In the genomic region with DNA sequence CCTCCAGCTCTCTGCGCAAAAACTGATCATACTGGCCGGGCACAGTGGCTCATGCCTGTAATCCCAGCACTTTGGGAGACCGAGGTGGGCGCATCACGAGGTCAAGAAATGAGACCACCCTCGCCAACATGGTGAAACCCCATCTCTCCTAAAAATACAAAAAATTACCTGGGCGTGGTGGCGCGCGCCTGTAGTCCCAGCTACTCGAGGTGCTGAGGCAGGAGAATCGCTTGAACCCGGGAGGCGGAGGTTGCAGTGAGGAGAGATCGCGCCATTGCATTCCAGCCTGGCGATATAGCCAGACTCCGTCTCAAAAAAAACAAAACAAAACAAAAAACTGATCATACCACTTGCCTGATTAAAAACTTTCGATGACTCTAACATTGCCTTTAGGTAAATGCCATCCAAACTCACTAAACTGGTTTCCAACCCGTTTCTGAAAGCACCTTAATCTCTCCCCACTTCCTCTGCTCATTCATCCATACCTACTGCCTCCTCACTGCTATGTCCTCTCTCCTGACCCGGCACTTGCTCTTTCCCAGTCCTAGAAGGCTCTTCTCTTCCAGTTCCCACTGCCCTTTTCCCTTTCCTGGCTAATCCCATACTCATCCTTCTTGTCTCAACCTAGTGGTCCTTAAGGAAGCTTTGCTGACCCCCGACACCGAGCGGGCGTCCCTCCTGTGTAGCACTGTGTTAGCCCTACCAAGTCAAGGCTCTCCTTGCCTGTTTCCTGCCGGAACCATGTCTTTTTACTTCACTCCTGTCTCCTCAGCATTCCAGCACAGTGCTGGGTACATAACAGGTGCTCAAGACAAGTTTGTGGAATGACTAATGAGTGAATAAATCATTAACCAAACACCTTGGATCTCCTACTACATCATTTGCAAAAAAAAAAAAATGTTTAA, we compare ENCODE assay signal across 10 cellular contexts. TPM values are rescaled to one million over a fixed set of nuclear protein-coding genes. Genes with fewer than 3 reads are reported as not detected.
DNase-seq lines count a peak whose midpoint lies in the region; ATAC-seq and TF ChIP-seq lines count a peak whose summit lies in the region.
"Had no signal": no experiment of that assay in that cellular context is flagged by ENCODE, and none has a peak within 500 bp of the region (broad histone marks: within the 10 kb centered on the region; RNA-seq: fewer than 3 reads in every experiment).

No MANE protein-coding gene starts in this region.

- H3K9me3 ChIP-seq in CD4-positive, CD25-positive, alpha-beta regulatory T cell (ENCODE audit: control insufficient read depth in 2 of 2, low read length in 2 of 2) = no peaks in the 10 kb centered on the region
- H3K9me3 ChIP-seq in ascending aorta = no peaks in the 10 kb centered on the region

- H3K9me3 Mint-ChIP-seq in CD4-positive, CD25-positive, alpha-beta regulatory T cell = peaks cover 0 to 1% (median 0%) of the 10 kb centered on the region in 7 donors
- H3K9me3 Mint-ChIP-seq: naive B cell had no signal

- TF ChIP-seq CTCF in ascending aorta (IDR thresholded peaks at IDR 0.05) = no peak

- no peak overlapping the region for H3K27ac Mint-ChIP-seq in CD4-positive, CD25-positive, alpha-beta regulatory T cell

- H3K4me1 ChIP-seq in CD4-positive, CD25-positive, alpha-beta regulatory T cell (ENCODE audit: control insufficient read depth, insufficient read depth, low read length, poor library complexity, severe bottlenecking) = peaks cover 39% of the 10 kb centered on the region
- peaks cover 5 to 12% of the 10 kb centered on the region in 2 donors for H3K4me1 ChIP-seq in ascending aorta
- H3K4me1 ChIP-seq in urinary bladder (ENCODE audit: insufficient read depth) = no peaks in the 10 kb centered on the region

- intact Hi-C loops in ascending aorta (cut with DNase I) (loop anchor here (1.0 to 10.0 kb wide), 4 partner anchors 384 to 861 kb away; a partner anchor contains a TSS), left colon (cut with DNase I, micrococcal nuclease) (no loop called here)

- peak in 1 of 3 donors; percentile 2 for DNase-seq in CD4-positive, CD25-positive, alpha-beta regulatory T cell
- DNase-seq in ascending aorta (ENCODE audit: low spot score in 2 of 2) (no peak), left colon (peak; percentile 43 to 47), AML-193 (lab: John Stamatoyannopoulos, UW) (no peak), cortex of kidney (lab: John Stamatoyannopoulos, UW) (no peak)

- H3K4me3 ChIP-seq in CD4-positive, CD25-positive, alpha-beta regulatory T cell (ENCODE audit: low read depth, low read length) = peak overlapping the region; percentile 78
- H3K4me3 ChIP-seq in ascending aorta (peak overlapping the region; percentile 85 to 93), urinary bladder (ENCODE audit: low read depth, low read length) (peak overlapping the region; percentile 89)

- ATAC-seq in CD4-positive, CD25-positive, alpha-beta regulatory T cell (ENCODE audit: low read depth in 2 of 2) = no peak
- ATAC-seq in GM19455 (IDR thresholded peaks at IDR 0.05; ENCODE audit: unreplicated experiment) (peak; percentile 13), HG03442 (IDR thresholded peaks at IDR 0.05; ENCODE audit: unreplicated experiment) (peak; percentile 14), left colon (peak; percentile 62)

- peaks cover 20 to 39% (median 35%) of the 10 kb centered on the region in 4 donors for H3K4me1 Mint-ChIP-seq in CD4-positive, CD25-positive, alpha-beta regulatory T cell

- no peaks in the 10 kb centered on the region for H3K36me3 ChIP-seq in CD4-positive, CD25-positive, alpha-beta regulatory T cell (ENCODE audit: control insufficient read depth, insufficient read depth, low read length)
- no peaks in the 10 kb centered on the region for H3K36me3 ChIP-seq in ascending aorta
- H3K36me3 ChIP-seq in urinary bladder (ENCODE audit: insufficient read depth) = no peaks in the 10 kb centered on the region

- no peak overlapping the region for H3K4me3 Mint-ChIP-seq in CD4-positive, CD25-positive, alpha-beta regulatory T cell

- no peaks in the 10 kb centered on the region for H3K27me3 ChIP-seq in CD4-positive, CD25-positive, alpha-beta regulatory T cell (ENCODE audit: control insufficient read depth, insufficient read depth, low read length)
- no peaks in the 10 kb centered on the region for H3K27me3 ChIP-seq in ascending aorta

- H3K27ac ChIP-seq in CD4-positive, CD25-positive, alpha-beta regulatory T cell (ENCODE audit: insufficient read depth, low read length, poor library complexity, severe bottlenecking) = peak overlapping the region; percentile 91
- H3K27ac ChIP-seq in ascending aorta (peak overlapping the region; percentile 94 to 95), urinary bladder (ENCODE audit: low read depth) (peak overlapping the region; percentile 98)

- H3K27me3 Mint-ChIP-seq in CD4-positive, CD25-positive, alpha-beta regulatory T cell = no peaks in the 10 kb centered on the region
- H3K27me3 Mint-ChIP-seq: naive B cell had no signal

- WGBS in urinary bladder = 91% methylated on average over 26 of the region's 26 CpGs

- H3K36me3 Mint-ChIP-seq in CD4-positive, CD25-positive, alpha-beta regulatory T cell = peaks cover 3% of the 10 kb centered on the region
- H3K36me3 Mint-ChIP-seq: naive B cell had no signal

RNA-seq across cellular contexts. Expression of a gene that starts 0.7 kb away (rescaled TPM):
- 40.0 TPM for total RNA-seq in CD4-positive, CD25-positive, alpha-beta regulatory T cell
- polyA plus RNA-seq in CD4-positive, CD25-positive, alpha-beta regulatory T cell = 10 to 100 TPM; 17.9 to 23.9 (median 20.8) TPM
- total RNA-seq in ascending aorta = 14.6 TPM
- 10 to 100 TPM; 21.9 to 23.6 TPM for total RNA-seq in left colon
- total RNA-seq in urinary bladder = 66.3 TPM
- polyA plus RNA-seq in urinary bladder = 18.0 TPM

RNA-seq across cellular contexts. Expression of a gene that starts 30.3 kb away (rescaled TPM):
- 0.35 TPM for total RNA-seq in CD4-positive, CD25-positive, alpha-beta regulatory T cell
- polyA plus RNA-seq in CD4-positive, CD25-positive, alpha-beta regulatory T cell = not detected
- total RNA-seq in ascending aorta (0.11 TPM), left colon (1 to 10 TPM; 3.2 to 5.1 TPM), urinary bladder (9.7 TPM)
- polyA plus RNA-seq in urinary bladder = 5.3 TPM
- total RNA-seq: M059J had no signal

Comparison
In these comparisons a context has a peak if more than half of its experiments do, and no peak if none do; other contexts are left out.
1. ATAC-seq: peak in GM19455 (single experiment), HG03442 (single experiment) and left colon (single experiment); none in CD4-positive, CD25-positive, alpha-beta regulatory T cell (0 of 2).
2. DNase-seq: peak in left colon (2 of 2); none in ascending aorta (0 of 2), AML-193 (0 of 2) and cortex of kidney (single experiment).
3. Peak in every context shown above with its lines, with median percentiles within 50 percentile points of each other: H3K27ac ChIP-seq and H3K4me3 ChIP-seq.